Comparison of ENCODE assay signal across 18 cellular contexts in the genomic region with DNA sequence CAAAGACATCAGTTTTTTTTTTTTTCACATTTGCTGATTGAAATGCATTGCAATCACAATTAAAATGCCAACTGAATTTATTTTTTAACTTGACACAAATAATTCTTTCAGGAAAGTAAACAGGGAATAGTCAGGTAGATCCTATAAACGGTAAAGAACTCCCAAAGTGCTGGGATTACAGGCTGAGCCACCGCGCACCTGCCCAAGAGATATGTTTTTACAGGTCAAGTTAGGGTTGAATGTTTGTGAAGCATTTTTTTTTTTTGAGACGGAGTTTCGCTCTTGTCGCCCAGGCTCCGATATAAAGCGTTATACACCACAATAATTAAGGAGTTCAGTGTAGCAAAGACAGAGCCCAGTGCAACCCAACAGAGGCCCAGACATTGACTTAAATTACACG. TPM values are rescaled to one million over a fixed set of nuclear protein-coding genes. Genes with fewer than 3 reads are reported as not detected.
DNase-seq lines count a peak whose midpoint lies in the region; ATAC-seq and TF ChIP-seq lines count a peak whose summit lies in the region.
"Had no signal": no experiment of that assay in that cellular context is flagged by ENCODE, and none has a peak within 500 bp of the region (broad histone marks: within the 10 kb centered on the region; RNA-seq: fewer than 3 reads in every experiment).

No MANE protein-coding gene starts in this region.

- no peak for TF ChIP-seq CTCF in natural killer cell (IDR thresholded peaks at IDR 0.05)
- TF ChIP-seq CTCF in hepatocyte (IDR thresholded peaks at IDR 0.05; ENCODE audit: poor library complexity): no peak
- TF ChIP-seq CTCF in osteoblast (IDR thresholded peaks at IDR 0.05; ENCODE audit: extremely low read depth, low read depth, low read length): no peak

- H3K36me3 ChIP-seq in hepatocyte (replicated peaks; ENCODE audit: insufficient read depth, low read depth) (no peaks in the 10 kb centered on the region), osteoblast (ENCODE audit: insufficient read depth, low read length) (no peaks in the 10 kb centered on the region)

- H3K9me3 ChIP-seq in hepatocyte (ENCODE audit: low read depth) (no peaks in the 10 kb centered on the region), osteoblast (ENCODE audit: low read depth, low read length) (no peaks in the 10 kb centered on the region)
- H3K9me3 ChIP-seq: A549, SJSA1 had no signal

- H3K4me3 Mint-ChIP-seq in natural killer cell treated with Interleukin-12 subunit alpha and Interleukin-12 subunit beta and Interleukin-15 and Interleukin-18, amount 100 ng/mL, for 72 hours: no peak overlapping the region
- no peak overlapping the region for H3K4me3 Mint-ChIP-seq in natural killer cell
- no peak overlapping the region for H3K4me3 Mint-ChIP-seq in activated T-helper 1 cell treated with anti-CD3 and anti-CD28 coated beads, Interleukin-12 subunit alpha, Interleukin-12 subunit beta, Interleukin-2, Interleukin-4 antibody, amounts not matched to agents 30 ng/mL and 10 ng/mL and 1 ng/mL, durations not matched to agents 14 hours and 24 hours and 36 hours
- H3K4me3 Mint-ChIP-seq: B cell, CD14-positive monocyte had no signal

- H3K4me1 ChIP-seq in hepatocyte (ENCODE audit: insufficient read depth) (peaks cover 5% of the 10 kb centered on the region), osteoblast (ENCODE audit: insufficient read depth, low read length) (no peaks in the 10 kb centered on the region)
- H3K4me1 ChIP-seq: A549, SJSA1 had no signal

- peaks cover 3% of the 10 kb centered on the region for H3K79me2 ChIP-seq in hepatocyte
- no peaks in the 10 kb centered on the region for H3K79me2 ChIP-seq in osteoblast (ENCODE audit: insufficient read depth, low read length)

- H2AFZ ChIP-seq in hepatocyte (no peak overlapping the region), osteoblast (ENCODE audit: low read length) (no peak overlapping the region)

- ATAC-seq in natural killer cell treated with Interleukin-12 subunit alpha and Interleukin-12 subunit beta and Interleukin-15 and Interleukin-18, amount 100 ng/mL, for 72 hours: no peak
- no peak for ATAC-seq in natural killer cell
- ATAC-seq: A549 had no signal

- peak; percentile 5 for DNase-seq in natural killer cell treated with Interleukin-12 subunit alpha and Interleukin-12 subunit beta and Interleukin-15 and Interleukin-18, amount 100 ng/mL, for 72 hours (ENCODE audit: low spot score)
- DNase-seq in natural killer cell (no peak), hepatocyte (ENCODE audit: low spot score) (no peak), osteoblast (ENCODE audit: insufficient read length, low spot score, missing footprints) (peak; percentile 1), substantia nigra (lab: John Stamatoyannopoulos, UW) (no peak), KBM-7 (no peak)
- no peak for DNase-seq in activated T-helper 1 cell treated with anti-CD3 and anti-CD28 coated beads, Interleukin-12 subunit alpha, Interleukin-12 subunit beta, Interleukin-2, Interleukin-4 antibody, amounts not matched to agents 30 ng/mL and 10 ng/mL and 1 ng/mL, durations not matched to agents 14 hours and 24 hours and 36 hours (ENCODE audit: low spot score)
- DNase-seq: DMS53, GDM1, Kasumi-1, NCI-H1694, NCI-H2081 treated with DMSO at 0.1 percent for 48 hours, NCI-H774 had no signal

- H3K9me3 Mint-ChIP-seq in natural killer cell treated with Interleukin-12 subunit alpha and Interleukin-12 subunit beta and Interleukin-15 and Interleukin-18, amount 100 ng/mL, for 72 hours: no peaks in the 10 kb centered on the region
- no peaks in the 10 kb centered on the region for H3K9me3 Mint-ChIP-seq in natural killer cell
- H3K9me3 Mint-ChIP-seq in activated T-helper 1 cell treated with anti-CD3 and anti-CD28 coated beads, Interleukin-12 subunit alpha, Interleukin-12 subunit beta, Interleukin-2, Interleukin-4 antibody, amounts not matched to agents 30 ng/mL and 10 ng/mL and 1 ng/mL, durations not matched to agents 14 hours and 24 hours and 36 hours: no peaks in the 10 kb centered on the region
- H3K9me3 Mint-ChIP-seq: CD14-positive monocyte had no signal

- peaks cover 24 to 27% of the 10 kb centered on the region in 2 donors for H3K4me1 Mint-ChIP-seq in natural killer cell treated with Interleukin-12 subunit alpha and Interleukin-12 subunit beta and Interleukin-15 and Interleukin-18, amount 100 ng/mL, for 72 hours (ENCODE audit: low read depth in 2 of 2)
- peaks cover 28 to 37% of the 10 kb centered on the region in 2 donors for H3K4me1 Mint-ChIP-seq in natural killer cell
- no peaks in the 10 kb centered on the region for H3K4me1 Mint-ChIP-seq in activated T-helper 1 cell treated with anti-CD3 and anti-CD28 coated beads, Interleukin-12 subunit alpha, Interleukin-12 subunit beta, Interleukin-2, Interleukin-4 antibody, amounts not matched to agents 30 ng/mL and 10 ng/mL and 1 ng/mL, durations not matched to agents 14 hours and 24 hours and 36 hours (ENCODE audit: low read depth)

- H3K27ac Mint-ChIP-seq in natural killer cell treated with Interleukin-12 subunit alpha and Interleukin-12 subunit beta and Interleukin-15 and Interleukin-18, amount 100 ng/mL, for 72 hours: peak overlapping the region in 1 of 2 donors; percentile 82
- no peak overlapping the region for H3K27ac Mint-ChIP-seq in natural killer cell
- H3K27ac Mint-ChIP-seq in activated T-helper 1 cell treated with anti-CD3 and anti-CD28 coated beads, Interleukin-12 subunit alpha, Interleukin-12 subunit beta, Interleukin-2, Interleukin-4 antibody, amounts not matched to agents 30 ng/mL and 10 ng/mL and 1 ng/mL, durations not matched to agents 14 hours and 24 hours and 36 hours: no peak overlapping the region
- H3K27ac Mint-ChIP-seq: B cell, CD14-positive monocyte had no signal

- no peaks in the 10 kb centered on the region for H3K9me2 ChIP-seq in hepatocyte (replicated peaks; ENCODE audit: insufficient read depth)

- no peaks in the 10 kb centered on the region for H3K36me3 Mint-ChIP-seq in natural killer cell treated with Interleukin-12 subunit alpha and Interleukin-12 subunit beta and Interleukin-15 and Interleukin-18, amount 100 ng/mL, for 72 hours
- no peaks in the 10 kb centered on the region for H3K36me3 Mint-ChIP-seq in natural killer cell
- H3K36me3 Mint-ChIP-seq in activated T-helper 1 cell treated with anti-CD3 and anti-CD28 coated beads, Interleukin-12 subunit alpha, Interleukin-12 subunit beta, Interleukin-2, Interleukin-4 antibody, amounts not matched to agents 30 ng/mL and 10 ng/mL and 1 ng/mL, durations not matched to agents 14 hours and 24 hours and 36 hours (ENCODE audit: low read depth): no peaks in the 10 kb centered on the region
- H3K36me3 Mint-ChIP-seq: CD14-positive monocyte had no signal

- peaks cover 27 to 40% of the 10 kb centered on the region in 2 donors for H3K27me3 Mint-ChIP-seq in natural killer cell treated with Interleukin-12 subunit alpha and Interleukin-12 subunit beta and Interleukin-15 and Interleukin-18, amount 100 ng/mL, for 72 hours
- H3K27me3 Mint-ChIP-seq in natural killer cell (ENCODE audit: low read depth in 2 of 2): peaks cover 35 to 46% of the 10 kb centered on the region in 2 donors
- peaks cover 22% of the 10 kb centered on the region for H3K27me3 Mint-ChIP-seq in activated T-helper 1 cell treated with anti-CD3 and anti-CD28 coated beads, Interleukin-12 subunit alpha, Interleukin-12 subunit beta, Interleukin-2, Interleukin-4 antibody, amounts not matched to agents 30 ng/mL and 10 ng/mL and 1 ng/mL, durations not matched to agents 14 hours and 24 hours and 36 hours (ENCODE audit: insufficient read depth)
- H3K27me3 Mint-ChIP-seq: B cell had no signal

- H3K4me2 ChIP-seq in hepatocyte (no peak overlapping the region), osteoblast (ENCODE audit: insufficient read depth, low read length) (no peak overlapping the region)
- H3K4me2 ChIP-seq: A549 had no signal

- intact Hi-C loops in natural killer cell (cut with micrococcal nuclease): loop anchor here (5.0 kb wide), 1 partner anchor 172 kb away; no protein-coding TSS in a partner anchor
- intact Hi-C loops in activated T-helper 1 cell treated with anti-CD3 and anti-CD28 coated beads, Interleukin-12 subunit alpha, Interleukin-12 subunit beta, Interleukin-2, Interleukin-4 antibody, amounts not matched to agents 30 ng/mL and 10 ng/mL and 1 ng/mL, durations not matched to agents 14 hours and 24 hours and 36 hours (cut with micrococcal nuclease): no loop called here

- H3K27me3 ChIP-seq in hepatocyte (no peaks in the 10 kb centered on the region), osteoblast (ENCODE audit: insufficient read depth, low read length) (no peaks in the 10 kb centered on the region)
- H3K27me3 ChIP-seq: SJSA1 had no signal

- H4K20me1 ChIP-seq in hepatocyte (ENCODE audit: insufficient read depth, poor library complexity, severe bottlenecking): no peaks in the 10 kb centered on the region
- H4K20me1 ChIP-seq in osteoblast (ENCODE audit: insufficient read depth, low read length): no peaks in the 10 kb centered on the region

- in situ Hi-C loops in KBM-7 (cut with MboI; ENCODE audit: low pct_unique_long_range_greater_than_20kb, low sequenced_read_pairs): no loop called here

- H3K4me3 ChIP-seq in hepatocyte: no peak overlapping the region
- H3K4me3 ChIP-seq in osteoblast (ENCODE audit: insufficient read depth, low read length): no peak overlapping the region
- H3K4me3 ChIP-seq: A549, SJSA1 had no signal

- peak overlapping the region; percentile 80 for H3K27ac ChIP-seq in hepatocyte
- H3K27ac ChIP-seq in osteoblast (ENCODE audit: low read depth, low read length): no peak overlapping the region
- no peak overlapping the region for H3K27ac ChIP-seq in substantia nigra (ENCODE audit: low read depth, low read length, poor library complexity, severe bottlenecking)
- H3K27ac ChIP-seq: A549, SJSA1 had no signal

- 85% methylated on average over 9 of the region's 9 CpGs for WGBS in hepatocyte (ENCODE audit: low lambda C conversion rate, missing lambda C conversion rate)

RNA-seq across cellular contexts. Expression of a gene that starts 15.1 kb away (rescaled TPM):
- 10 to 100 TPM in 1 of 2 donors, 1 to 10 TPM in 1; 2.7 to 21.7 TPM for total RNA-seq in natural killer cell treated with Interleukin-12 subunit alpha and Interleukin-12 subunit beta and Interleukin-15 and Interleukin-18, amount 100 ng/mL, for 72 hours
- total RNA-seq in natural killer cell (10 to 100 TPM in 1 of 3 donors, 1 to 10 TPM in 2; 4.7 to 36.3 (median 5.1) TPM), hepatocyte (419 and 485 TPM in 2 replicates), osteoblast (52.2 and 63.7 TPM in 2 replicates)
- polyA plus RNA-seq in hepatocyte: 537 and 566 TPM in 2 replicates
- 4.2 and 5.2 TPM in 2 replicates for total RNA-seq in activated T-helper 1 cell treated with anti-CD3 and anti-CD28 coated beads, Interleukin-12 subunit alpha, Interleukin-12 subunit beta, Interleukin-2, Interleukin-4 antibody, amounts not matched to agents 30 ng/mL and 10 ng/mL and 1 ng/mL, durations not matched to agents 14 hours and 24 hours and 36 hours

RNA-seq across cellular contexts. Expression of a gene that starts 45.2 kb away (rescaled TPM):
- 1 to 10 TPM in 1 of 2 donors, under 1 TPM in 1; 0.26 to 5.5 TPM for total RNA-seq in natural killer cell treated with Interleukin-12 subunit alpha and Interleukin-12 subunit beta and Interleukin-15 and Interleukin-18, amount 100 ng/mL, for 72 hours
- total RNA-seq in natural killer cell (1 to 10 TPM in 1 of 3 donors, under 1 TPM in 2; 0.09 to 1.1 (median 0.40) TPM), hepatocyte (0.83 and 1.6 TPM in 2 replicates), osteoblast (not detected in 2 replicates)
- 0.32 TPM in 1 of 2 replicates, not detected in the other for polyA plus RNA-seq in hepatocyte
- 0.13 and 0.29 TPM in 2 replicates for total RNA-seq in activated T-helper 1 cell treated with anti-CD3 and anti-CD28 coated beads, Interleukin-12 subunit alpha, Interleukin-12 subunit beta, Interleukin-2, Interleukin-4 antibody, amounts not matched to agents 30 ng/mL and 10 ng/mL and 1 ng/mL, durations not matched to agents 14 hours and 24 hours and 36 hours
- total RNA-seq: MCF 10A had no signal
- polyA plus RNA-seq: A549 had no signal

Comparison
In these comparisons a context has a peak if more than half of its experiments do, and no peak if none do; other contexts are left out.
1. DNase-seq: peak in natural killer cell treated with Interleukin-12 subunit alpha and Interleukin-12 subunit beta and Interleukin-15 and Interleukin-18, amount 100 ng/mL, for 72 hours (single experiment) and osteoblast (single experiment); none in natural killer cell (single experiment), hepatocyte (single experiment), substantia nigra (0 of 49), KBM-7 (single experiment) and activated T-helper 1 cell treated with anti-CD3 and anti-CD28 coated beads, Interleukin-12 subunit alpha, Interleukin-12 subunit beta, Interleukin-2, Interleukin-4 antibody, amounts not matched to agents 30 ng/mL and 10 ng/mL and 1 ng/mL, durations not matched to agents 14 hours and 24 hours and 36 hours (single experiment).